ENCODE assay signal across 14 cellular contexts in genomic region chr13:55553736-55554135, GRCh38.
"Had no signal": no experiment of that assay in that cellular context is flagged by ENCODE, and none has a peak within 500 bp of the region (broad histone marks: within the 10 kb centered on the region; RNA-seq: fewer than 3 reads in every experiment).

No MANE protein-coding gene starts in this region.

- H3K27me3 ChIP-seq: sigmoid colon, transverse colon had no signal

- DNase-seq: activated CD4-positive, alpha-beta T cell treated with anti-CD3 and anti-CD28 coated beads, Interleukin-2, amount 10 ng/mL, durations not matched to agents 7 days and 5 days; activated CD4-positive, CD25-positive, alpha-beta regulatory T cell; activated CD8-positive, alpha-beta memory T cell treated with anti-CD3 and anti-CD28 coated beads for 24 hours; amygdala; head of caudate nucleus; mesenchymal stem cell; sigmoid colon; stimulated activated CD4-positive, alpha-beta T cell treated with anti-CD3 and anti-CD28 coated beads, Interleukin-12 subunit alpha, Interleukin-12 subunit beta, amount 100 ng/mL, for 4 hours; stimulated activated naive CD4-positive, alpha-beta T cell; transverse colon had no signal

- H3K36me3 Mint-ChIP-seq: activated naive CD8-positive, alpha-beta T cell had no signal

- ATAC-seq: esophagus mucosa, left lobe of liver had no signal

- H3K4me1 ChIP-seq: sigmoid colon, transverse colon had no signal

- H3K27me3 Mint-ChIP-seq: activated CD4-positive, alpha-beta T cell treated with anti-CD3 and anti-CD28 coated beads, Interleukin-2, amount 10 ng/mL, durations not matched to agents 7 days and 5 days; activated naive CD8-positive, alpha-beta T cell had no signal

- H3K4me3 ChIP-seq: sigmoid colon, transverse colon had no signal

- H3K36me3 ChIP-seq: sigmoid colon, transverse colon had no signal

- H3K27ac Mint-ChIP-seq: activated CD4-positive, alpha-beta T cell treated with anti-CD3 and anti-CD28 coated beads, Interleukin-2, amount 10 ng/mL, durations not matched to agents 7 days and 5 days; activated naive CD8-positive, alpha-beta T cell; nephron had no signal

- H3K4me1 Mint-ChIP-seq: activated CD4-positive, alpha-beta T cell treated with anti-CD3 and anti-CD28 coated beads, Interleukin-2, amount 10 ng/mL, durations not matched to agents 7 days and 5 days; nephron had no signal

- H3K9me3 ChIP-seq: sigmoid colon, transverse colon had no signal

- H3K27ac ChIP-seq: sigmoid colon, transverse colon had no signal

- H3K4me3 Mint-ChIP-seq: activated CD4-positive, alpha-beta T cell treated with anti-CD3 and anti-CD28 coated beads, Interleukin-2, amount 10 ng/mL, durations not matched to agents 7 days and 5 days; activated naive CD8-positive, alpha-beta T cell; nephron had no signal
